12 cellular contexts compared by ENCODE assay signal in the genomic region with DNA sequence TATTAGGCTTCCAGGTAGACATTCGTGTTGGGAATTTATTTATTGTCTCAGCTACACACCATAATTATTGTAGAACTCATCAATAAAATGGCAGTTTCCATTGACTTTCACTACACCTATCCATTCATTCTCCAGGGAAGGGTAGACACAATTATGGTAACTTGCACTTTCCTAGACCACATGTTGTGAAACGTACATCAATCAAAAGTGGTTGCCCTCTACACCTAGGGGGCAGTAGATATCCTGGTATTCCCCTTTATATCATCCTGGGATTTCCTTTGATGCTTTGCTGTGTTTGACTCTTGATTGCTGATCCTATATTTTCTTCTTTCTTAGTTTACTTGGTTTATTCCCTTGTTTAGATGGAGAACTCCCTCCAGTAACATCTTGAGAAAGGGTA. TPM values are rescaled to one million over a fixed set of nuclear protein-coding genes. Genes with fewer than 3 reads are reported as not detected.
DNase-seq lines count a peak whose midpoint lies in the region; ATAC-seq and TF ChIP-seq lines count a peak whose summit lies in the region.
"Had no signal": no experiment of that assay in that cellular context is flagged by ENCODE, and none has a peak within 500 bp of the region (broad histone marks: within the 10 kb centered on the region; RNA-seq: fewer than 3 reads in every experiment).

No MANE protein-coding gene starts in this region.

- TF ChIP-seq CTCF in VCaP (conservative IDR thresholded peaks at IDR 0.05) (peak; percentile 37; the same call in 1 of the 2 replicates), liver (IDR thresholded peaks at IDR 0.05; ENCODE audit: low read depth, low read length, missing input control) (peak; percentile 19)

- peaks cover 0 to 10% (median 1%) of the 10 kb centered on the region in 4 donors for H3K27me3 ChIP-seq in liver (ENCODE audit: control insufficient read depth in 4 of 4, insufficient read depth in 4 of 4, low read length in 3 of 4)
- H3K27me3 ChIP-seq: uterus had no signal

- no peaks in the 10 kb centered on the region for H3K4me1 Mint-ChIP-seq in activated naive CD8-positive, alpha-beta T cell treated with anti-CD3 and anti-CD28 coated beads, Interleukin-2, amount 50 U/mL, for 24 hours

- peak; percentile 12 for DNase-seq in DMS53 treated with DMSO at 0.1 percent for 48 hours (lab: John Stamatoyannopoulos, UW; ENCODE audit: unreplicated experiment)
- no peak for DNase-seq in HEK293T (ENCODE audit: extremely low spot score)
- DNase-seq in activated effector memory CD4-positive, alpha-beta T cell treated with anti-CD3 and anti-CD28 coated beads, Interleukin-2, amount 50 U/mL, for 16 hours: no peak
- no peak for DNase-seq in medulla oblongata (ENCODE audit: extremely low spot score)
- no peak for DNase-seq in stimulated activated CD8-positive, alpha-beta memory T cell treated with anti-CD3 and anti-CD28 coated beads, Interleukin-4, amount 100 ng/mL, for 48 hours
- no peak for DNase-seq in activated naive CD8-positive, alpha-beta T cell treated with anti-CD3 and anti-CD28 coated beads, Interleukin-2, amount 50 U/mL, for 24 hours
- DNase-seq: left ventricle myocardium inferior, uterus had no signal

- CTCF ChIA-PET in HEK293T (lab: Yijun Ruan, JAX): interaction anchor here (0.8 kb wide), 1 partner anchor 9 kb away, joined by 3 read pairs; no protein-coding TSS in a partner anchor

- no peaks in the 10 kb centered on the region for H3K36me3 ChIP-seq in liver (ENCODE audit: control insufficient read depth in 4 of 4, insufficient read depth in 3 of 4, low read depth in 1 of 4, low read length in 3 of 4)
- H3K36me3 ChIP-seq: left ventricle myocardium inferior, uterus had no signal

- no peaks in the 10 kb centered on the region for H3K4me1 ChIP-seq in liver (ENCODE audit: control insufficient read depth in 4 of 4, insufficient read depth in 4 of 4, low read length in 3 of 4)
- H3K4me1 ChIP-seq: left ventricle myocardium inferior, uterus had no signal

- H3K27me3 Mint-ChIP-seq in activated naive CD8-positive, alpha-beta T cell treated with anti-CD3 and anti-CD28 coated beads, Interleukin-2, amount 50 U/mL, for 24 hours: peaks cover 2% of the 10 kb centered on the region

- TF ChIP-seq RAD21 in liver (IDR thresholded peaks at IDR 0.05): peak in 1 of 2 donors; percentile 14

- H3K27ac Mint-ChIP-seq in activated naive CD8-positive, alpha-beta T cell treated with anti-CD3 and anti-CD28 coated beads, Interleukin-2, amount 50 U/mL, for 24 hours: no peak overlapping the region
- H3K27ac Mint-ChIP-seq: brain; T-helper 1 cell treated with Interleukin-12 subunit alpha and Interleukin-12 subunit beta and Interleukin-4 antibody, amounts not matched to agents 30 μg/mL and 1 μg/mL, for 36 hours had no signal

- no peaks in the 10 kb centered on the region for H3K9me3 Mint-ChIP-seq in activated naive CD8-positive, alpha-beta T cell treated with anti-CD3 and anti-CD28 coated beads, Interleukin-2, amount 50 U/mL, for 24 hours
- H3K9me3 Mint-ChIP-seq: T-helper 1 cell treated with Interleukin-12 subunit alpha and Interleukin-12 subunit beta and Interleukin-4 antibody, amounts not matched to agents 30 μg/mL and 1 μg/mL, for 36 hours had no signal

- 33% methylated on average over 2 of the region's 2 CpGs for WGBS in liver

- POLR2A ChIA-PET in HEK293T (lab: Yijun Ruan, JAX): no interaction called here

- H3K9me3 ChIP-seq in liver (ENCODE audit: control insufficient read depth in 4 of 4, low read length in 3 of 4): no peaks in the 10 kb centered on the region
- H3K9me3 ChIP-seq: left ventricle myocardium inferior, uterus had no signal

- ATAC-seq in activated naive CD8-positive, alpha-beta T cell treated with anti-CD3 and anti-CD28 coated beads, Interleukin-2, amount 50 U/mL, for 24 hours: no peak

- no peaks in the 10 kb centered on the region for H3K36me3 Mint-ChIP-seq in activated naive CD8-positive, alpha-beta T cell treated with anti-CD3 and anti-CD28 coated beads, Interleukin-2, amount 50 U/mL, for 24 hours (ENCODE audit: low read depth)

- no peak overlapping the region for H3K4me3 ChIP-seq in liver (ENCODE audit: low read depth in 1 of 3, low read length in 3 of 3)
- H3K4me3 ChIP-seq: left ventricle myocardium inferior, uterus had no signal

- no peak overlapping the region for H3K4me3 Mint-ChIP-seq in activated naive CD8-positive, alpha-beta T cell treated with anti-CD3 and anti-CD28 coated beads, Interleukin-2, amount 50 U/mL, for 24 hours
- H3K4me3 Mint-ChIP-seq: brain; T-helper 1 cell treated with Interleukin-12 subunit alpha and Interleukin-12 subunit beta and Interleukin-4 antibody, amounts not matched to agents 30 μg/mL and 1 μg/mL, for 36 hours had no signal

- no peak overlapping the region for H3K27ac ChIP-seq in VCaP
- no peak overlapping the region for H3K27ac ChIP-seq in liver (ENCODE audit: low read depth in 1 of 2, low read length in 2 of 2)
- H3K27ac ChIP-seq: left ventricle myocardium inferior, uterus had no signal

- H3K9ac ChIP-seq in liver (ENCODE audit: low read depth in 1 of 2, low read length in 2 of 2): no peak overlapping the region

TF ChIP-seq in HEK293T, 16 proteins besides CTCF, POLR2A, EP300 and RAD21:
- TF ChIP-seq L3MBTL2 (conservative IDR thresholded peaks at IDR 0.05): no peak
- no peak for TF ChIP-seq CTBP1 (IDR thresholded peaks at IDR 0.05; ENCODE audit: borderline replicate concordance)
- TF ChIP-seq SUZ12 (IDR thresholded peaks at IDR 0.05): no peak
- TF ChIP-seq SP1 (IDR thresholded peaks at IDR 0.05): no peak
- TF ChIP-seq, protein P1, sequence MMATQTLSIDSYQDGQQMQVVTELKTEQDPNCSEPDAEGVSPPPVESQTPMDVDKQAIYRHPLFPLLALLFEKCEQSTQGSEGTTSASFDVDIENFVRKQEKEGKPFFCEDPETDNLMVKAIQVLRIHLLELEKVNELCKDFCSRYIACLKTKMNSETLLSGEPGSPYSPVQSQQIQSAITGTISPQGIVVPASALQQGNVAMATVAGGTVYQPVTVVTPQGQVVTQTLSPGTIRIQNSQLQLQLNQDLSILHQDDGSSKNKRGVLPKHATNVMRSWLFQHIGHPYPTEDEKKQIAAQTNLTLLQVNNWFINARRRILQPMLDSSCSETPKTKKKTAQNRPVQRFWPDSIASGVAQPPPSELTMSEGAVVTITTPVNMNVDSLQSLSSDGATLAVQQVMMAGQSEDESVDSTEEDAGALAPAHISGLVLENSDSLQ (IDR thresholded peaks at IDR 0.05): peak; percentile 59

TF ChIP-seq in liver, 16 proteins besides CTCF, POLR2A, EP300 and RAD21:
- TF ChIP-seq RXRA (IDR thresholded peaks at IDR 0.05): no peak
- TF ChIP-seq, protein P2, sequence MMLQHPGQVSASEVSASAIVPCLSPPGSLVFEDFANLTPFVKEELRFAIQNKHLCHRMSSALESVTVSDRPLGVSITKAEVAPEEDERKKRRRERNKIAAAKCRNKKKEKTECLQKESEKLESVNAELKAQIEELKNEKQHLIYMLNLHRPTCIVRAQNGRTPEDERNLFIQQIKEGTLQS (IDR thresholded peaks at IDR 0.05): no peak
- TF ChIP-seq HNF4G (IDR thresholded peaks at IDR 0.05): no peak
- TF ChIP-seq, protein P3, sequence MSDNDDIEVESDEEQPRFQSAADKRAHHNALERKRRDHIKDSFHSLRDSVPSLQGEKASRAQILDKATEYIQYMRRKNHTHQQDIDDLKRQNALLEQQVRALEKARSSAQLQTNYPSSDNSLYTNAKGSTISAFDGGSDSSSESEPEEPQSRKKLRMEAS (IDR thresholded peaks at IDR 0.05): no peak
- no peak for TF ChIP-seq JUND (IDR thresholded peaks at IDR 0.05)
- no peak for TF ChIP-seq GABPA (IDR thresholded peaks at IDR 0.05 in 1 of 2, conservative IDR thresholded peaks at IDR 0.05 in 1 of 2)
- no peak for TF ChIP-seq TAF1 (conservative IDR thresholded peaks at IDR 0.05)

RNA-seq across cellular contexts. Expression of a gene that starts 47.9 kb away (rescaled TPM):
- 10 to 100 TPM in 1 of 2 donors, 1 to 10 TPM in 1; 5.1 to 11.0 TPM for total RNA-seq in liver
- polyA plus RNA-seq in liver: 10 to 100 TPM in 1 of 2 donors, 1 to 10 TPM in 1; 8.2 to 15.5 TPM
- total RNA-seq: left ventricle myocardium inferior had no signal
